In genomic region chr9:92877531-92878430, GRCh38 we compare ENCODE assay signal across 8 cellular contexts. TPM values are rescaled to one million over a fixed set of nuclear protein-coding genes. Genes with fewer than 3 reads are reported as not detected.
DNase-seq lines count a peak whose midpoint lies in the region; ATAC-seq and TF ChIP-seq lines count a peak whose summit lies in the region.

Gene ZNF484 (minus strand): TSS chr9:92878038. CDS start chr9:92875029, 3,009 bp downstream.

- peaks cover 29% of the 10 kb centered on the region for H3K4me1 Mint-ChIP-seq in T-helper 2 cell treated with Interferon-gamma antibody and Interleukin-4, amounts not matched to agents 5 μg/mL and 100 μg/mL, for 36 hours (ENCODE audit: low read depth)

- H3K4me1 ChIP-seq in hepatocyte (ENCODE audit: insufficient read depth) = peaks cover 6% of the 10 kb centered on the region

- H2AFZ ChIP-seq in hepatocyte = peak within 1 kb of the TSS; percentile 94

- H3K4me3 ChIP-seq in astrocyte of the cerebellum (ENCODE audit: low read depth, low read length) (peak within 1 kb of the TSS; percentile 65), hepatocyte (peak within 1 kb of the TSS; percentile 69)

- DNase-seq in NCI-H1930 (lab: John Stamatoyannopoulos, UW) (peak; percentile 98 to 99), astrocyte of the cerebellum (ENCODE audit: low read depth) (peak; percentile 97), hepatocyte (ENCODE audit: low spot score) (peak; percentile 100), renal cortical epithelial cell (ENCODE audit: low read depth) (peak; percentile 97), cortex of kidney (lab: John Stamatoyannopoulos, UW) (no peak)
- DNase-seq in T-helper 2 cell treated with Interferon-gamma antibody and Interleukin-4, amounts not matched to agents 5 μg/mL and 100 μg/mL, for 36 hours (ENCODE audit: low spot score) = peak; percentile 94

- H3K27ac ChIP-seq in hepatocyte = peak within 1 kb of the TSS; percentile 91

- H3K27ac Mint-ChIP-seq in T-helper 2 cell treated with Interferon-gamma antibody and Interleukin-4, amounts not matched to agents 5 μg/mL and 100 μg/mL, for 36 hours = peak within 1 kb of the TSS; percentile 99

- no peaks in the 10 kb centered on the region for H3K9me3 ChIP-seq in hepatocyte (ENCODE audit: low read depth)

- TF ChIP-seq CTCF in astrocyte of the cerebellum (IDR thresholded peaks at IDR 0.05; ENCODE audit: low read depth, low read length, missing control alignments) = no peak
- no peak for TF ChIP-seq CTCF in hepatocyte (IDR thresholded peaks at IDR 0.05; ENCODE audit: poor library complexity)

- peaks cover 7% of the 10 kb centered on the region for H3K9me3 Mint-ChIP-seq in T-helper 2 cell treated with Interferon-gamma antibody and Interleukin-4, amounts not matched to agents 5 μg/mL and 100 μg/mL, for 36 hours

- H3K9me2 ChIP-seq in hepatocyte (replicated peaks; ENCODE audit: insufficient read depth) = no peaks in the 10 kb centered on the region

- H3K27me3 ChIP-seq in hepatocyte = no peaks in the 10 kb centered on the region

- in situ Hi-C loops in astrocyte of the cerebellum (cut with HindIII; ENCODE audit: low sequenced_read_pairs) = no loop called here

- ATAC-seq in GM18502 (IDR thresholded peaks at IDR 0.05; ENCODE audit: poor library complexity, unreplicated experiment) (peak; percentile 99), HG02970 (IDR thresholded peaks at IDR 0.05; ENCODE audit: low FRiP score, unreplicated experiment) (peak; percentile 96)

- H3K4me3 Mint-ChIP-seq in T-helper 2 cell treated with Interferon-gamma antibody and Interleukin-4, amounts not matched to agents 5 μg/mL and 100 μg/mL, for 36 hours = peak within 1 kb of the TSS; percentile 100

- H4K20me1 ChIP-seq in hepatocyte (ENCODE audit: insufficient read depth, poor library complexity, severe bottlenecking) = no peaks in the 10 kb centered on the region

- no peaks in the 10 kb centered on the region for H3K27me3 Mint-ChIP-seq in T-helper 2 cell treated with Interferon-gamma antibody and Interleukin-4, amounts not matched to agents 5 μg/mL and 100 μg/mL, for 36 hours (ENCODE audit: low read depth)

- H3K36me3 Mint-ChIP-seq in T-helper 2 cell treated with Interferon-gamma antibody and Interleukin-4, amounts not matched to agents 5 μg/mL and 100 μg/mL, for 36 hours (ENCODE audit: low read depth) = peaks cover 25% of the 10 kb centered on the region

- no peaks in the 10 kb centered on the region for H3K36me3 ChIP-seq in hepatocyte (replicated peaks; ENCODE audit: insufficient read depth, low read depth)

- peak within 1 kb of the TSS; percentile 81 for H3K4me2 ChIP-seq in hepatocyte

- WGBS in hepatocyte (ENCODE audit: low lambda C conversion rate, missing lambda C conversion rate) = 16% methylated on average over 28 of the region's 28 CpGs

- H3K79me2 ChIP-seq in hepatocyte = peaks cover 35% of the 10 kb centered on the region

RNA-seq across cellular contexts. Expression of gene ZNF484, which starts in this region (rescaled TPM):
- 9.2 and 10.3 TPM in 2 replicates for total RNA-seq in hepatocyte
- 1.6 and 2.3 TPM in 2 replicates for polyA plus RNA-seq in hepatocyte
- total RNA-seq in renal cortical epithelial cell = 13.0 and 23.5 TPM in 2 replicates
